In genomic region chr5:127206320-127207113, GRCh38 we compare ENCODE assay signal across 13 cellular contexts.
DNase-seq lines count a peak whose midpoint lies in the region; ATAC-seq and TF ChIP-seq lines count a peak whose summit lies in the region.
"Had no signal": no experiment of that assay in that cellular context is flagged by ENCODE, and none has a peak within 500 bp of the region (broad histone marks: within the 10 kb centered on the region; RNA-seq: fewer than 3 reads in every experiment).

No MANE protein-coding gene starts in this region.

- H3K4me1 Mint-ChIP-seq in HFFc6 (ENCODE audit: low read depth): peaks cover 23% of the 10 kb centered on the region
- H3K4me1 Mint-ChIP-seq: activated naive CD4-positive, alpha-beta T cell treated with anti-CD3 and anti-CD28 coated beads, Interleukin-2, amount 10 ng/mL, durations not matched to agents 7 days and 5 days; naive thymus-derived CD8-positive, alpha-beta T cell had no signal

- peaks cover 20% of the 10 kb centered on the region for H3K27me3 ChIP-seq in ACC112 (ENCODE audit: insufficient read depth, low read length)
- H3K27me3 ChIP-seq in foreskin keratinocyte: peaks cover 70% of the 10 kb centered on the region
- H3K27me3 ChIP-seq in Karpas-422 (ENCODE audit: low read length): no peaks in the 10 kb centered on the region
- H3K27me3 ChIP-seq: uterus had no signal

- H3K27ac ChIP-seq in ACC112 (ENCODE audit: low read depth, low read length): peak overlapping the region; percentile 33; the same call in 1 of the 2 replicates
- no peak overlapping the region for H3K27ac ChIP-seq in foreskin keratinocyte
- H3K27ac ChIP-seq in Karpas-422 (ENCODE audit: low read length): no peak overlapping the region
- H3K27ac ChIP-seq: uterus had no signal

- no peaks in the 10 kb centered on the region for H3K36me3 Mint-ChIP-seq in HFFc6 (ENCODE audit: low read depth)
- H3K36me3 Mint-ChIP-seq: activated naive CD4-positive, alpha-beta T cell treated with anti-CD3 and anti-CD28 coated beads, Interleukin-2, amount 10 ng/mL, durations not matched to agents 7 days and 5 days; CD8-positive, alpha-beta T cell; naive thymus-derived CD8-positive, alpha-beta T cell had no signal

- no peak for TF ChIP-seq CTCF in HFFc6 (IDR thresholded peaks at IDR 0.05)
- no peak for TF ChIP-seq CTCF in foreskin keratinocyte (conservative IDR thresholded peaks at IDR 0.05)

- peak; percentile 22 for DNase-seq in HFFc6
- peak; percentile 82 for DNase-seq in SK-MEL-5 (ENCODE audit: low read depth, low spot score)
- peak; percentile 59 to 75 for DNase-seq in foreskin keratinocyte
- no peak for DNase-seq in Karpas-422
- DNase-seq in NOMO-1 treated with DMSO at 0.1 percent for 48 hours (lab: John Stamatoyannopoulos, UW; ENCODE audit: unreplicated experiment): no peak
- DNase-seq: activated naive CD4-positive, alpha-beta T cell treated with anti-CD3 and anti-CD28 coated beads, Interleukin-2, amount 10 ng/mL, durations not matched to agents 7 days and 5 days; CD8-positive, alpha-beta T cell; naive thymus-derived CD8-positive, alpha-beta T cell; stimulated activated CD4-positive, alpha-beta T cell treated with anti-CD3 and anti-CD28 coated beads, Interleukin-4, amount 100 ng/mL, for 24 hours; uterus had no signal

- H3K9me3 ChIP-seq in Karpas-422 (ENCODE audit: low read length): no peaks in the 10 kb centered on the region
- H3K9me3 ChIP-seq: uterus had no signal

- peaks cover 9% of the 10 kb centered on the region; the same call in 1 of the 2 replicates for H3K27me3 Mint-ChIP-seq in HFFc6 (ENCODE audit: insufficient read depth)

- no peak overlapping the region for H3K4me2 ChIP-seq in Karpas-422 (ENCODE audit: low read depth, low read length, poor library complexity, severe bottlenecking)

- H3K79me2 ChIP-seq in ACC112 (ENCODE audit: control insufficient read depth, insufficient read depth, low read length, unreplicated experiment): no peaks in the 10 kb centered on the region
- H3K79me2 ChIP-seq in Karpas-422 (ENCODE audit: low read length): no peaks in the 10 kb centered on the region

- H3K36me3 ChIP-seq in ACC112 (ENCODE audit: insufficient read depth, low read length): no peaks in the 10 kb centered on the region
- H3K36me3 ChIP-seq in Karpas-422 (ENCODE audit: insufficient read depth, low read length): no peaks in the 10 kb centered on the region
- H3K36me3 ChIP-seq: uterus had no signal

- no peaks in the 10 kb centered on the region for H3K9me2 ChIP-seq in Karpas-422 (replicated peaks; ENCODE audit: insufficient read depth, low read length)

- in situ Hi-C loops in SK-MEL-5 (cut with HindIII; ENCODE audit: low pct_unique_long_range_greater_than_20kb, low sequenced_read_pairs): no loop called here

- no peak overlapping the region; the same call in 1 of the 2 replicates for H3K4me3 ChIP-seq in ACC112 (ENCODE audit: low read depth, low read length)
- no peak overlapping the region for H3K4me3 ChIP-seq in Karpas-422 (ENCODE audit: low read length)
- H3K4me3 ChIP-seq: uterus had no signal

- no peak overlapping the region for H3K27ac Mint-ChIP-seq in HFFc6
- H3K27ac Mint-ChIP-seq: activated naive CD4-positive, alpha-beta T cell treated with anti-CD3 and anti-CD28 coated beads, Interleukin-2, amount 10 ng/mL, durations not matched to agents 7 days and 5 days; CD8-positive, alpha-beta T cell had no signal

- ATAC-seq in foreskin keratinocyte (peak; percentile 96), HG03469 (IDR thresholded peaks at IDR 0.05; ENCODE audit: unreplicated experiment) (no peak), GM18520 (IDR thresholded peaks at IDR 0.05; ENCODE audit: unreplicated experiment) (no peak)
- ATAC-seq: CD8-positive, alpha-beta T cell; naive thymus-derived CD8-positive, alpha-beta T cell had no signal

- H3K4me1 ChIP-seq in ACC112 (ENCODE audit: control insufficient read depth, insufficient read depth, low read length, unreplicated experiment) (peaks cover 36% of the 10 kb centered on the region), foreskin keratinocyte (peaks cover 6% of the 10 kb centered on the region), Karpas-422 (ENCODE audit: low read length) (no peaks in the 10 kb centered on the region)
- H3K4me1 ChIP-seq: uterus had no signal

- peaks cover 2% of the 10 kb centered on the region; the same call in 1 of the 2 replicates for H3K9me3 Mint-ChIP-seq in HFFc6
- H3K9me3 Mint-ChIP-seq: CD8-positive, alpha-beta T cell had no signal

- no peak overlapping the region for H3K9ac ChIP-seq in Karpas-422 (ENCODE audit: low read length)

- no peak overlapping the region for H2AFZ ChIP-seq in ACC112 (ENCODE audit: low read length, unreplicated experiment)
- H2AFZ ChIP-seq in Karpas-422 (ENCODE audit: low read length): no peak overlapping the region

- no peak overlapping the region for H3K4me3 Mint-ChIP-seq in HFFc6
- H3K4me3 Mint-ChIP-seq: activated naive CD4-positive, alpha-beta T cell treated with anti-CD3 and anti-CD28 coated beads, Interleukin-2, amount 10 ng/mL, durations not matched to agents 7 days and 5 days; CD8-positive, alpha-beta T cell; naive thymus-derived CD8-positive, alpha-beta T cell had no signal

- H4K20me1 ChIP-seq in Karpas-422 (ENCODE audit: insufficient read depth, low read depth, low read length): no peaks in the 10 kb centered on the region

Comparison
In these comparisons a context has a peak if more than half of its experiments do, and no peak if none do; other contexts are left out.
1. DNase-seq: peak in HFFc6 (single experiment), SK-MEL-5 (single experiment) and foreskin keratinocyte (2 of 2); none in Karpas-422 (single experiment) and NOMO-1 treated with DMSO at 0.1 percent for 48 hours (single experiment).